20 cellular contexts compared by ENCODE assay signal in genomic region chr5:132979367-132979935, GRCh38. TPM values are rescaled to one million over a fixed set of nuclear protein-coding genes. Genes with fewer than 3 reads are reported as not detected.
DNase-seq lines count a peak whose midpoint lies in the region; ATAC-seq, FAIRE-seq and TF ChIP-seq lines count a peak whose summit lies in the region.
"Had no signal": no experiment of that assay in that cellular context is flagged by ENCODE, and none has a peak within 500 bp of the region (broad histone marks: within the 10 kb centered on the region; RNA-seq: fewer than 3 reads in every experiment).

No MANE protein-coding gene starts in this region.

- no peaks in the 10 kb centered on the region for H3K79me2 ChIP-seq in astrocyte (ENCODE audit: insufficient read depth, low read length)

- intact Hi-C loops in colonic mucosa (cut with DNase I) = no loop called here

- no peaks in the 10 kb centered on the region for H3K9me3 ChIP-seq in astrocyte (ENCODE audit: insufficient read depth, low read depth, low read length)
- no peaks in the 10 kb centered on the region for H3K9me3 ChIP-seq in colonic mucosa

- H2AFZ ChIP-seq in astrocyte (ENCODE audit: low read depth, low read length) = peak overlapping the region; percentile 9

- H3K4me3 Mint-ChIP-seq in astrocyte (ENCODE audit: unreplicated experiment) = no peak overlapping the region
- H3K4me3 Mint-ChIP-seq: activated naive CD8-positive, alpha-beta T cell treated with anti-CD3 and anti-CD28 coated beads, Interleukin-2, amount 50 U/mL, for 24 hours; naive B cell had no signal

- H3K36me3 ChIP-seq in astrocyte (ENCODE audit: insufficient read depth, low read length) (no peaks in the 10 kb centered on the region), colonic mucosa (no peaks in the 10 kb centered on the region)

- no peak overlapping the region for H3K4me2 ChIP-seq in astrocyte (ENCODE audit: low read length)

- no peak overlapping the region for H3K4me3 ChIP-seq in astrocyte (ENCODE audit: insufficient read depth, low read depth, low read length)
- H3K4me3 ChIP-seq in colonic mucosa = no peak overlapping the region
- H3K4me3 ChIP-seq: coronary artery had no signal

- TF ChIP-seq CTCF in astrocyte (IDR thresholded peaks at IDR 0.05; ENCODE audit: insufficient read depth, low read depth, low read length) (no peak), colonic mucosa (IDR thresholded peaks at IDR 0.05) (no peak)

- no peaks in the 10 kb centered on the region for H3K27me3 ChIP-seq in astrocyte (ENCODE audit: insufficient read depth, low read length)
- no peaks in the 10 kb centered on the region for H3K27me3 ChIP-seq in colonic mucosa

- no peak for FAIRE-seq in astrocyte (lab: Jason Lieb, UNC)
- FAIRE-seq: keratinocyte had no signal

- H3K4me1 ChIP-seq in astrocyte (ENCODE audit: insufficient read depth, low read length) = no peaks in the 10 kb centered on the region
- no peaks in the 10 kb centered on the region for H3K4me1 ChIP-seq in colonic mucosa

- no peaks in the 10 kb centered on the region for H3K4me1 Mint-ChIP-seq in astrocyte (ENCODE audit: low read depth, unreplicated experiment)
- H3K4me1 Mint-ChIP-seq: activated naive CD8-positive, alpha-beta T cell treated with anti-CD3 and anti-CD28 coated beads, Interleukin-2, amount 50 U/mL, for 24 hours; naive B cell had no signal

- peak; percentile 76 for DNase-seq in DMS53 (lab: John Stamatoyannopoulos, UW)
- peak; percentile 61 for DNase-seq in NCI-H226
- peak; percentile 47 for DNase-seq in astrocyte (ENCODE audit: low read depth)
- DNase-seq in left lobe of liver (ENCODE audit: low spot score) = peak; percentile 10
- DNase-seq in NCI-H1417 (lab: John Stamatoyannopoulos, UW) = no peak
- DNase-seq in colonic mucosa = no peak
- DNase-seq: activated CD4-positive, CD25-positive, alpha-beta regulatory T cell; activated CD8-positive, alpha-beta memory T cell treated with anti-CD3 and anti-CD28 coated beads, Interleukin-2, amount 50 U/mL, for 48 hours; activated naive CD8-positive, alpha-beta T cell treated with anti-CD3 and anti-CD28 coated beads, Interleukin-2, amount 50 U/mL, for 24 hours; foreskin melanocyte; naive B cell; NCI-H187 treated with DMSO at 0.1 percent for 48 hours; NCI-H82; stimulated activated CD4-positive, alpha-beta T cell treated with anti-CD3 and anti-CD28 coated beads, Interleukin-2, amount 100 ng/mL, for 48 hours; stimulated activated naive CD4-positive, alpha-beta T cell had no signal

- H3K27ac Mint-ChIP-seq in astrocyte (ENCODE audit: unreplicated experiment) = no peak overlapping the region
- H3K27ac Mint-ChIP-seq: activated naive CD8-positive, alpha-beta T cell treated with anti-CD3 and anti-CD28 coated beads, Interleukin-2, amount 50 U/mL, for 24 hours; naive B cell had no signal

- peaks cover 7% of the 10 kb centered on the region for H3K36me3 Mint-ChIP-seq in astrocyte (ENCODE audit: low read depth, unreplicated experiment)

- peaks cover 10% of the 10 kb centered on the region for H3K9me3 Mint-ChIP-seq in astrocyte (ENCODE audit: unreplicated experiment)

- no peak for ATAC-seq in left lobe of liver
- no peak for ATAC-seq in GM21526 (IDR thresholded peaks at IDR 0.05; ENCODE audit: low FRiP score, unreplicated experiment)
- ATAC-seq in HG03457 (IDR thresholded peaks at IDR 0.05; ENCODE audit: unreplicated experiment) = no peak
- ATAC-seq: activated naive CD8-positive, alpha-beta T cell treated with anti-CD3 and anti-CD28 coated beads, Interleukin-2, amount 50 U/mL, for 24 hours; SK-N-SH treated with all-trans-retinoic acid at 6 μM for 48 hours had no signal

- no peak overlapping the region for H3K27ac ChIP-seq in astrocyte (ENCODE audit: low read depth, low read length)
- no peak overlapping the region for H3K27ac ChIP-seq in colonic mucosa
- H3K27ac ChIP-seq: coronary artery had no signal

- H4K20me1 ChIP-seq in astrocyte (ENCODE audit: insufficient read depth, low read length) = no peaks in the 10 kb centered on the region

- peaks cover 3% of the 10 kb centered on the region for H3K27me3 Mint-ChIP-seq in astrocyte (ENCODE audit: low read depth, unreplicated experiment)
- H3K27me3 Mint-ChIP-seq: activated naive CD8-positive, alpha-beta T cell treated with anti-CD3 and anti-CD28 coated beads, Interleukin-2, amount 50 U/mL, for 24 hours; naive B cell had no signal

- no peak overlapping the region for H3K9ac ChIP-seq in astrocyte (ENCODE audit: low read length)
- H3K9ac ChIP-seq in colonic mucosa (ENCODE audit: low read depth in 2 of 2, low read length in 2 of 2) = no peak overlapping the region

RNA-seq across cellular contexts. Expression of gene AFF4, which starts 16.0 kb away (rescaled TPM):
- total RNA-seq in astrocyte (154 and 163 TPM in 2 replicates), left lobe of liver (17.4 TPM), colonic mucosa (10 to 100 TPM; 42.4 to 75.2 TPM)

RNA-seq across cellular contexts. Expression of gene ZCCHC10, which starts 46.9 kb away (rescaled TPM):
- 27.9 and 29.1 TPM in 2 replicates for total RNA-seq in astrocyte
- total RNA-seq in left lobe of liver = 8.3 TPM
- 10 to 100 TPM; 24.2 to 31.9 TPM for total RNA-seq in colonic mucosa

Comparison
In these comparisons a context has a peak if more than half of its experiments do, and no peak if none do; other contexts are left out.
1. DNase-seq: peak in DMS53 (single experiment), NCI-H226 (single experiment), astrocyte (single experiment) and left lobe of liver (single experiment); none in NCI-H1417 (0 of 3) and colonic mucosa (single experiment).